In the genomic region with DNA sequence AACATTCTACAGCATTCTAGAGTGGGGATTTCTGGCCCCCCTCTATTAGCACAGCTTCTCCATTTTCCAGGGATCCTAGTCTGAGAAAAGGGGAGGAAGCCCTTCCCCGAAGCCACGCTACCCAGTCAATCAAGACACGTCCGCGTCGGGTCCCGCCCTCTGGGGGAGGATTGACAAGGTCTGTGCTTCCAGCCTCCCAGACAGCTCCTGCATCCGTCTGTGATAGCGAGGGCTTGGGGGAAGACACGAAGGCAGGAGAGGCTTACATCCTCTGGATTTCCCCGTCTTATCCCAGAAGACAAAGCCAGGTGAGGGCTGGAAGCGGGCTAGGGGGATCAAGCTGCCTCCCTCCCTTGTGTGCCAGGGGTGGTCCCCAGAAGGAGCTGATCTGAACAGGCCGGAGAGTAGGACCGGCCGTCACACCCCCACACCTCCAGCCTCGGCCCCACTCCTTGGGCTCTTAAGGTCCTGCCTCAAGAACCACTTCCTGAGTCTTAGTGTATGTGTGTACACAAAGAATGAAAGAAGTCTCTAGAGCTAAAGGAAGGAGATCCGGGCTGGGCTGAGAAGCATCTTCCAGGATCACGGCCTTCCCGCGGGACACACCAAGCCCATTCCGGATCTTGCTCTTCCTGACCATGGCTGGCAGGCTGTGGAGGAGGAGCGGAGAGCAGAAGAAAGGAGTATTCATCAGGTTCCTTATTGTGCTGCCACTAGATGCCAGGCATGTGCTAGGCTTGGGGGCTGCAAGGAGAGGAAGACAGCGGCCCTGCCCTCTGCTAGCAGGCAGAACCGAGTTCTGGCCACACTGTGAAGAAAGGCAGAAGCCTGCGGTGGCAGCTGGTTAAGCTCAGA, we compare ENCODE assay signal across 1 cellular context.
A peak's percentile ranks its signal among the peaks of the same experiment; 100 is the strongest.
TF ChIP-seq lines count a peak whose summit lies in the region.

No MANE protein-coding gene starts in this region.

TF ChIP-seq in H1, 55 proteins besides CTCF, POLR2A, EP300 and RAD21:
- TF ChIP-seq BRCA1 (IDR thresholded peaks at IDR 0.05; ENCODE audit: low read depth, low read length) (no peak), POU5F1 (IDR thresholded peaks at IDR 0.05; ENCODE audit: low read depth, low read length) (no peak), CREB1 (IDR thresholded peaks at IDR 0.05) (peak; percentile 48; the same call in 1 of the 2 replicates), TBP (IDR thresholded peaks at IDR 0.05; ENCODE audit: low read depth, low read length) (peak; percentile 12; the same call in 1 of the 2 replicates), SIRT6 (IDR thresholded peaks at IDR 0.05; ENCODE audit: low read length) (no peak), PHF8 (conservative IDR thresholded peaks at IDR 0.05; ENCODE audit: low read depth, low read length) (0 out of 2 replicates have a peak, but pooled peaks have one; percentile 9), CBX8 (IDR thresholded peaks at IDR 0.05; ENCODE audit: borderline replicate concordance, low read depth, low read length) (no peak), EZH2 (IDR thresholded peaks at IDR 0.05; ENCODE audit: low read depth, low read length, severe bottlenecking) (no peak), SIX5 (IDR thresholded peaks at IDR 0.05; ENCODE audit: low read depth, low read length) (no peak), ASH2L (IDR thresholded peaks at IDR 0.05; ENCODE audit: low read length) (no peak), POLR2AphosphoS5 (IDR thresholded peaks at IDR 0.05; ENCODE audit: low read depth, low read length) (peak; percentile 15; the same call in 1 of the 2 replicates), NANOG (IDR thresholded peaks at IDR 0.05; ENCODE audit: insufficient read depth, low read depth, low read length, poor library complexity, severe bottlenecking) (no peak)
- TF ChIP-seq, protein P1, sequence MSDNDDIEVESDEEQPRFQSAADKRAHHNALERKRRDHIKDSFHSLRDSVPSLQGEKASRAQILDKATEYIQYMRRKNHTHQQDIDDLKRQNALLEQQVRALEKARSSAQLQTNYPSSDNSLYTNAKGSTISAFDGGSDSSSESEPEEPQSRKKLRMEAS (IDR thresholded peaks at IDR 0.05), result peak; percentile 44; the same call in 1 of the 2 replicates
- TF ChIP-seq, protein P2, sequence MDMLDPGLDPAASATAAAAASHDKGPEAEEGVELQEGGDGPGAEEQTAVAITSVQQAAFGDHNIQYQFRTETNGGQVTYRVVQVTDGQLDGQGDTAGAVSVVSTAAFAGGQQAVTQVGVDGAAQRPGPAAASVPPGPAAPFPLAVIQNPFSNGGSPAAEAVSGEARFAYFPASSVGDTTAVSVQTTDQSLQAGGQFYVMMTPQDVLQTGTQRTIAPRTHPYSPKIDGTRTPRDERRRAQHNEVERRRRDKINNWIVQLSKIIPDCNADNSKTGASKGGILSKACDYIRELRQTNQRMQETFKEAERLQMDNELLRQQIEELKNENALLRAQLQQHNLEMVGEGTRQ (IDR thresholded peaks at IDR 0.05; ENCODE audit: low read length), result no peak
- TF ChIP-seq, protein P3, sequence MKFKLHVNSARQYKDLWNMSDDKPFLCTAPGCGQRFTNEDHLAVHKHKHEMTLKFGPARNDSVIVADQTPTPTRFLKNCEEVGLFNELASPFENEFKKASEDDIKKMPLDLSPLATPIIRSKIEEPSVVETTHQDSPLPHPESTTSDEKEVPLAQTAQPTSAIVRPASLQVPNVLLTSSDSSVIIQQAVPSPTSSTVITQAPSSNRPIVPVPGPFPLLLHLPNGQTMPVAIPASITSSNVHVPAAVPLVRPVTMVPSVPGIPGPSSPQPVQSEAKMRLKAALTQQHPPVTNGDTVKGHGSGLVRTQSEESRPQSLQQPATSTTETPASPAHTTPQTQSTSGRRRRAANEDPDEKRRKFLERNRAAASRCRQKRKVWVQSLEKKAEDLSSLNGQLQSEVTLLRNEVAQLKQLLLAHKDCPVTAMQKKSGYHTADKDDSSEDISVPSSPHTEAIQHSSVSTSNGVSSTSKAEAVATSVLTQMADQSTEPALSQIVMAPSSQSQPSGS (IDR thresholded peaks at IDR 0.05; ENCODE audit: low read length), result 0 out of 2 replicates have a peak, but pooled peaks have one; percentile 48
